Comparison of ENCODE assay signal across 8 cellular contexts in the genomic region with DNA sequence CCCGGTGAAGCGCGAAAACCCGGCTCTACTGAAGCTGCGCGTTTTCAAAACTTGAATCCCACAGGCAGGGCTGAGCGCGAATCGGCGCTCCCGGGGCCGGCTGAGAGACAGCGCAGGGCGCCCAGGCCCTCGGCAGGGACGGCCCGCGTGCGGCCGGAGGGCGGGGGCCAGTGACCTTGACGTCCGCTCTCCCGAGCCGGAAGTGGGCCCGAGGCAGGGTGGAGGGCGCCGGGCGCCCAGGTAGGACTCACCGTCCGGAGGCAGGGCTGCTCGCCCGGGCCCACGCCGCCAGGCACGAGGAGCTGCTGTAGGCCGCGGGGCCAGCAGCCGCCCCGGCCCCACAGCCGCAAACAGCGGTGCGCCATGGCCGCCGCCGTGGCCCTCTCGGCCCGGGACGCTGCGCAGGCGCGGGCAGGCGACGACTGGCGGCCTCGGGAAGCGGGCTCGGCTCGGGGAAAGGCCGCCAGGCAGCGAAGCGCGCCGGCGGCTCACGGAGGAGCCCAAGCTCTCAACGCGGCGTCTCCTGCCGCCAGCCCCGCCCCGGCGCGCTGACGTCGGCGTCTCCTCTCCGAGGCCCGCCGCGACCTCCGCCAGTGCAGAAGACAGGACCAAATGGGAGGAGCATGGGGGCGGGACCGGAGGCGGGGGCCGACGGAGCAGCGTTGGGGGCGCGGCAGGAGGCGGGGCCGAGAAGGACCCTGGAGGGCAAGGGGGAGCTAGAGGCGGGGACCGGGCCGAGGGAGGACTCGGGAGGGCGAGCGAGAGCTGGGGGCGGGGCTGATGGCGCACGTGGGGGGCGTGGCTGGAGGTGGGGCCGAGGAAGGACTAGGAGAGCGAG. TPM values are rescaled to one million over a fixed set of nuclear protein-coding genes. Genes with fewer than 3 reads are reported as not detected.
DNase-seq lines count a peak whose midpoint lies in the region; ATAC-seq and TF ChIP-seq lines count a peak whose summit lies in the region.

A gene (minus strand): TSS at position 510 of the 838 bp plus-strand sequence. CDS start 145 bp downstream, at position 365.

- DNase-seq in GM13977 (ENCODE audit: low spot score) (peak; percentile 99), NCI-H146 (lab: John Stamatoyannopoulos, UW) (peak; percentile 100), T-cell (peak; percentile 98 to 100 (median 100)), cardiac septum (ENCODE audit: low spot score) (peak; percentile 100), pons (ENCODE audit: low spot score) (peak; percentile 99), transverse colon (peak; percentile 100)

- TF ChIP-seq CTCF in GM13977 (IDR thresholded peaks at IDR 0.05; ENCODE audit: extremely low read depth, insufficient read depth, missing control alignments) = no peak
- TF ChIP-seq CTCF in transverse colon (IDR thresholded peaks at IDR 0.05) = no peak

- peak within 1 kb of the TSS; percentile 74 to 87 (median 80) for H3K4me3 ChIP-seq in transverse colon

- peaks cover 42 to 48% (median 45%) of the 10 kb centered on the region in 3 donors for H3K4me1 Mint-ChIP-seq in T-cell

- POLR2A ChIA-PET in T-cell (lab: Charles Lee) = interaction anchor here (0.5 to 2.0 kb wide), 13 partner anchors 14 to 764 kb away, joined by 3 to 13 read pairs (median 3); a partner anchor contains a TSS

- peaks cover 0 to 2% of the 10 kb centered on the region in 2 donors for H3K27me3 Mint-ChIP-seq in T-cell

- peak within 1 kb of the TSS; percentile 89 to 91 (median 90) for H3K4me3 Mint-ChIP-seq in T-cell

- no peaks in the 10 kb centered on the region for H3K27me3 ChIP-seq in transverse colon

- no peak for TF ChIP-seq EP300 in transverse colon (IDR thresholded peaks at IDR 0.05; ENCODE audit: low read depth)

- H3K27ac ChIP-seq in adipose tissue (ENCODE audit: low read depth, low read length) = peak within 1 kb of the TSS; percentile 94
- H3K27ac ChIP-seq in transverse colon = peak within 1 kb of the TSS; percentile 100

- H3K9me3 Mint-ChIP-seq in T-cell = no peaks in the 10 kb centered on the region

- 0 to 1% (median 0%) methylated on average over 71 to 104 of the region's 104 CpGs for WGBS in adipose tissue, 3 donors
- WGBS in transverse colon (ENCODE audit: low coverage in 1 of 2), 2 donors = 0% methylated on average over 49 of the region's 104 CpGs; no CpG with 5 or more reads in 1 of the 2 donors

- intact Hi-C loops in cardiac septum (cut with DNase I) = loop anchor here (1.0 to 5.0 kb wide), 5 partner anchors 40 to 570 kb away; a partner anchor contains a TSS
- intact Hi-C loops in transverse colon (cut with DNase I; ENCODE audit: low total_unique reads) = loop anchor here (1.0 kb wide), 1 partner anchor 68 kb away; no protein-coding TSS in a partner anchor

- peak; percentile 74 for TF ChIP-seq POLR2A in transverse colon (IDR thresholded peaks at IDR 0.05)

- H3K9me3 ChIP-seq in transverse colon = no peaks in the 10 kb centered on the region

- CTCF ChIA-PET in T-cell (lab: Charles Lee) = interaction anchor here (0.6 to 1.3 kb wide), 12 partner anchors 14 to 1577 kb away, joined by 3 to 9 read pairs (median 3); a partner anchor contains a TSS

- H3K4me1 ChIP-seq in transverse colon = peaks cover 30 to 48% (median 41%) of the 10 kb centered on the region in 4 donors

- no peaks in the 10 kb centered on the region for H3K36me3 ChIP-seq in transverse colon

- peak; percentile 82 for ATAC-seq in HG02870 (IDR thresholded peaks at IDR 0.05; ENCODE audit: unreplicated experiment)
- peak; percentile 87 to 93 (median 88) for ATAC-seq in T-cell (replicated peaks in 1 of 4)

- H3K36me3 Mint-ChIP-seq in T-cell = peaks cover 9% of the 10 kb centered on the region

- in situ Hi-C loops in GM13977 (cut with MboI; ENCODE audit: low pct_unique_long_range_greater_than_20kb, low sequenced_read_pairs, unreplicated experiment) (loop anchor here (25.0 kb wide), 1 partner anchor 560 kb away; a partner anchor contains a TSS), transverse colon (cut with MboI; ENCODE audit: low pct_ligation_motif_present in 1 of 4, low pct_unique_long_range_greater_than_20kb in 1 of 4, low sequenced_read_pairs in 3 of 4) (loop anchor here (25.0 kb wide), 1 partner anchor 560 kb away; a partner anchor contains a TSS)

- peak within 1 kb of the TSS; percentile 88 to 89 for H3K27ac Mint-ChIP-seq in T-cell

RNA-seq across cellular contexts. Expression of the gene that starts here (rescaled TPM):
- 10 to 100 TPM; 30.6 to 37.4 (median 36.3) TPM for total RNA-seq in T-cell
- polyA plus RNA-seq in adipose tissue = 10 to 100 TPM; 16.9 to 36.5 (median 28.2) TPM
- 110 TPM for total RNA-seq in cardiac septum
- total RNA-seq in transverse colon = 10 to 100 TPM; 74.1 to 95.6 (median 92.6) TPM

Comparison
In these comparisons a context has a peak if more than half of its experiments do, and no peak if none do; other contexts are left out.
1. Peak in every context shown above with its lines: DNase-seq, ATAC-seq, H3K4me3 ChIP-seq and H3K27ac ChIP-seq.